ENCODE assay signal across 8 cellular contexts in the genomic region with DNA sequence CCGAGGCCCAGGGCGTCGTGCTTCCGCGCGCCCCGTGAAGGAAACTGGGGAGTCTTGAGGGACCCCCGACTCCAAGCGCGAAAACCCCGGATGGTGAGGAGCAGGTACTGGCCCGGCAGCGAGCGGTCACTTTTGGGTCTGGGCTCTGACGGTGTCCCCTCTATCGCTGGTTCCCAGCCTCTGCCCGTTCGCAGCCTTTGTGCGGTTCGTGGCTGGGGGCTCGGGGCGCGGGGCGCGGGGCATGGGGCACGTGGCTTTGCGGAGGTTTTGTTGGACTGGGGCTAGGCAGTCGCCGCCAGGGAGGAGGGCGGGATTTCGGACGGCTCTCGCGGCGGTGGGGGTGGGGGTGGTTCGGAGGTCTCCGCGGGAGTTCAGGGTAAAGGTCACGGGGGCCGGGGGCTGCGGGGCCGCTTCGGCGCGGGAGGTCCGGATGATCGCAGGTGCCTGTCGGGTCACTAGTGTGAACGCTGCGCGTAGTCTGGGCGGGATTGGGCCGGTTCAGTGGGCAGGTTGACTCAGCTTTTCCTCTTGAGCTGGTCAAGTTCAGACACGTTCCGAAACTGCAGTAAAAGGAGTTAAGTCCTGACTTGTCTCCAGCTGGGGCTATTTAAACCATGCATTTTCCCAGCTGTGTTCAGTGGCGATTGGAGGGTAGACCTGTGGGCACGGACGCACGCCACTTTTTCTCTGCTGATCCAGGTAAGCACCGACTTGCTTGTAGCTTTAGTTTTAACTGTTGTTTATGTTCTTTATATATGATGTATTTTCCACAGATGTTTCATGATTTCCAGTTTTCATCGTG. TPM values are rescaled to one million over a fixed set of nuclear protein-coding genes. Genes with fewer than 3 reads are reported as not detected.
DNase-seq lines count a peak whose midpoint lies in the region; ATAC-seq and TF ChIP-seq lines count a peak whose summit lies in the region.

No MANE protein-coding gene starts in this region.

- TF ChIP-seq CTCF in PC-3 (conservative IDR thresholded peaks at IDR 0.05; ENCODE audit: low read depth, low read length) (0 out of 2 replicates have a peak, but pooled peaks have one; percentile 5), esophagus muscularis mucosa (IDR thresholded peaks at IDR 0.05) (no peak)

- peak overlapping the region; percentile 95 for H3K27ac ChIP-seq in PC-3 (ENCODE audit: low read length)
- H3K27ac ChIP-seq in esophagus muscularis mucosa (replicated peaks in 1 of 4) = peak overlapping the region; percentile 96 to 100 (median 98)

- H3K79me2 ChIP-seq in PC-3 (ENCODE audit: low read length) = peaks cover 45% of the 10 kb centered on the region

- TSS peak; percentile 55 for BruUV-seq in PC-3 (replicated peaks; lab: Mats Ljungman, UMichigan)

- H3K4me3 ChIP-seq in PC-3 (ENCODE audit: low read length) (peak overlapping the region; percentile 81), esophagus muscularis mucosa (peak overlapping the region; percentile 85 to 99 (median 91))

- whole genome bisulfite sequencing in esophagus muscularis mucosa = under 1% methylated on average over 25 of the region's 61 CpGs

- H3K9me3 Mint-ChIP-seq in IgD-negative memory B cell = no peaks in the 10 kb centered on the region
- no peaks in the 10 kb centered on the region for H3K9me3 Mint-ChIP-seq in activated T-cell treated with anti-CD3 and anti-CD28 coated beads, Interleukin-2, amount 50 U/mL, for 4 hours

- no peak for TF ChIP-seq POLR2A in esophagus muscularis mucosa (IDR thresholded peaks at IDR 0.05; ENCODE audit: low read depth)

- no peaks in the 10 kb centered on the region for H3K27me3 Mint-ChIP-seq in IgD-negative memory B cell
- no peaks in the 10 kb centered on the region for H3K27me3 Mint-ChIP-seq in activated T-cell treated with anti-CD3 and anti-CD28 coated beads, Interleukin-2, amount 50 U/mL, for 4 hours (ENCODE audit: low read depth)

- no peaks in the 10 kb centered on the region for H3K9me2 ChIP-seq in PC-3 (replicated peaks; ENCODE audit: low read length)

- CTCF ChIA-PET in PC-3 (lab: Charles Lee) = interaction anchor here (1.0 to 1.2 kb wide), 2 partner anchors 21 to 62 kb away, joined by 3 to 4 read pairs; a partner anchor contains a TSS

- no peak for TF ChIP-seq EP300 in esophagus muscularis mucosa (IDR thresholded peaks at IDR 0.05)

- POLR2A ChIA-PET in PC-3 (lab: Charles Lee; ENCODE audit: unreplicated experiment) = interaction anchor here (0.5 to 0.9 kb wide), 4 partner anchors 11 to 63 kb away, joined by 3 to 6 read pairs (median 3); no protein-coding TSS in a partner anchor

- intact Hi-C loops in PC-3 (cut with micrococcal nuclease) (loop anchor here (5.0 kb wide), 1 partner anchor 196 kb away; a partner anchor contains a TSS), esophagus muscularis mucosa (cut with DNase I) (loop anchor here (5.0 kb wide), 1 partner anchor 61 kb away; a partner anchor contains a TSS)

- H3K4me3 Mint-ChIP-seq in IgD-negative memory B cell = peak overlapping the region; percentile 93 to 99 (median 96)
- peak overlapping the region; percentile 97 for H3K4me3 Mint-ChIP-seq in activated T-cell treated with anti-CD3 and anti-CD28 coated beads, Interleukin-2, amount 50 U/mL, for 4 hours

- peaks cover 22% of the 10 kb centered on the region for H3K36me3 ChIP-seq in PC-3 (ENCODE audit: low read depth, low read length)
- H3K36me3 ChIP-seq in esophagus muscularis mucosa = peaks cover 0 to 37% (median 20%) of the 10 kb centered on the region in 4 donors

- no peaks in the 10 kb centered on the region for H3K36me3 Mint-ChIP-seq in IgD-negative memory B cell
- H3K36me3 Mint-ChIP-seq in activated T-cell treated with anti-CD3 and anti-CD28 coated beads, Interleukin-2, amount 50 U/mL, for 4 hours (ENCODE audit: insufficient read depth) = peaks cover 19% of the 10 kb centered on the region

- H3K27me3 ChIP-seq in PC-3 (ENCODE audit: low read length) = no peaks in the 10 kb centered on the region
- no peaks in the 10 kb centered on the region for H3K27me3 ChIP-seq in esophagus muscularis mucosa

- H3K9ac ChIP-seq in PC-3 (ENCODE audit: low read length) = peak overlapping the region; percentile 99

- H3K4me2 ChIP-seq in PC-3 (ENCODE audit: low read length) = peak overlapping the region; percentile 96

- ATAC-seq in GM21619 (IDR thresholded peaks at IDR 0.05; ENCODE audit: unreplicated experiment) (peak; percentile 46), PC-3 (peak; percentile 72)
- peak; percentile 36 to 39 for ATAC-seq in activated T-cell treated with anti-CD3 and anti-CD28 coated beads, Interleukin-2, amount 50 U/mL, for 4 hours

- no peaks in the 10 kb centered on the region for H3F3A ChIP-seq in PC-3 (ENCODE audit: low read length, unreplicated experiment)

- H3K4me1 ChIP-seq in PC-3 (ENCODE audit: insufficient read depth, low read length) (peaks cover 15% of the 10 kb centered on the region), esophagus muscularis mucosa (peaks cover 19 to 46% (median 41%) of the 10 kb centered on the region in 4 donors)

- H3K27ac Mint-ChIP-seq in IgD-negative memory B cell = peak overlapping the region; percentile 96 to 100 (median 98)

- H3K4me1 Mint-ChIP-seq in IgD-negative memory B cell = peaks cover 7 to 26% (median 12%) of the 10 kb centered on the region in 3 donors
- peaks cover 35% of the 10 kb centered on the region for H3K4me1 Mint-ChIP-seq in activated T-cell treated with anti-CD3 and anti-CD28 coated beads, Interleukin-2, amount 50 U/mL, for 4 hours (ENCODE audit: low read depth)

- DNase-seq in DMS53 (lab: John Stamatoyannopoulos, UW) = peak; percentile 98
- DNase-seq in PC-3 = peak; percentile 89
- DNase-seq in activated T-cell treated with anti-CD3 and anti-CD28 coated beads, Interleukin-2, amount 50 U/mL, for 4 hours = peak; percentile 33
- peak; percentile 94 for DNase-seq in esophagus muscularis mucosa (ENCODE audit: extremely low spot score)
- peak; percentile 89 for DNase-seq in myocyte (ENCODE audit: low read depth)
- peak; percentile 33 to 55 for DNase-seq in stimulated activated CD8-positive, alpha-beta memory T cell treated with anti-CD3 and anti-CD28 coated beads, Interleukin-7, amount 100 ng/mL, for 4 hours (ENCODE audit: low read depth in 2 of 2)

- H3K9me3 ChIP-seq in PC-3 (ENCODE audit: low read length) = no peaks in the 10 kb centered on the region
- H3K9me3 ChIP-seq in esophagus muscularis mucosa = no peaks in the 10 kb centered on the region

- H4K20me1 ChIP-seq in PC-3 (ENCODE audit: low read length) = peaks cover 20% of the 10 kb centered on the region; the same call in 1 of the 2 replicates

- H2AFZ ChIP-seq in PC-3 (ENCODE audit: low read length) = peak overlapping the region; percentile 79

RNA-seq across cellular contexts. Expression of a gene that starts 0.6 kb away (rescaled TPM):
- 19.6 TPM for polyA plus RNA-seq in IgD-negative memory B cell
- total RNA-seq in PC-3 (2014; rRNA removed) (43.0 and 86.4 TPM in 2 replicates), esophagus muscularis mucosa (10 to 100 TPM; 33.3 to 47.2 (median 40.0) TPM), myocyte (125 and 132 TPM in 2 replicates)
- total RNA-seq in activated T-cell treated with anti-CD3 and anti-CD28 coated beads, Interleukin-2, amount 50 U/mL, for 4 hours = 100 to 1,000 TPM; 111 to 129 (median 127) TPM
- 43.8 TPM for polyA plus RNA-seq in myocyte (2012)

Comparison
In these comparisons a context has a peak if more than half of its experiments do, and no peak if none do; other contexts are left out.
1. Peak in every context shown above with its lines: DNase-seq, ATAC-seq, H3K4me3 ChIP-seq and H3K27ac ChIP-seq.
2. DNase-seq: peak in every context shown above with its lines; median percentile 98 in DMS53; 94 in esophagus muscularis mucosa; 89 in PC-3; 89 in myocyte; 44 in stimulated activated CD8-positive, alpha-beta memory T cell treated with anti-CD3 and anti-CD28 coated beads, Interleukin-7, amount 100 ng/mL, for 4 hours; 33 in activated T-cell treated with anti-CD3 and anti-CD28 coated beads, Interleukin-2, amount 50 U/mL, for 4 hours.